Comparison of ENCODE assay signal across 34 cellular contexts in genomic region chr4:12595489-12595888, GRCh38.
"Had no signal": no experiment of that assay in that cellular context is flagged by ENCODE, and none has a peak within 500 bp of the region (broad histone marks: within the 10 kb centered on the region; RNA-seq: fewer than 3 reads in every experiment).

No MANE protein-coding gene starts in this region.

- DNase-seq: activated CD4-positive, alpha-beta memory T cell treated with anti-CD3 and anti-CD28 coated beads for 36 hours; activated CD4-positive, alpha-beta T cell treated with anti-CD3 and anti-CD28 coated beads for 4 hours; activated CD4-positive, alpha-beta T cell treated with anti-CD3 and anti-CD28 coated beads, Interleukin-2, amount 10 ng/mL, durations not matched to agents 24 days and 14 days; activated CD4-positive, alpha-beta T cell treated with anti-CD3 and anti-CD28 coated beads, Interleukin-2, amount 50 U/mL, for 1 hour; activated CD4-positive, alpha-beta T cell treated with anti-CD3 and anti-CD28 coated beads, Interleukin-2, amount 50 U/mL, for 4 hours; activated CD4-positive, CD25-positive, alpha-beta regulatory T cell; activated CD8-positive, alpha-beta memory T cell treated with anti-CD3 and anti-CD28 coated beads, Interleukin-2, amount 50 U/mL, for 4 hours; activated CD8-positive, alpha-beta T cell treated with anti-CD3 and anti-CD28 coated beads for 36 hours; activated effector memory CD4-positive, alpha-beta T cell treated with anti-CD3 and anti-CD28 coated beads, Interleukin-2, amount 50 U/mL, for 16 hours; activated gamma-delta T cell treated with Interleukin-2 at 50 U/mL for 16 hours; activated naive CD4-positive, alpha-beta T cell; activated naive CD4-positive, alpha-beta T cell treated with anti-CD3 and anti-CD28 coated beads for 36 hours; activated naive CD4-positive, alpha-beta T cell treated with anti-CD3 and anti-CD28 coated beads, Interleukin-2, amount 50 U/mL, for 16 hours; activated naive CD8-positive, alpha-beta T cell treated with anti-CD3 and anti-CD28 coated beads for 36 hours; activated T-cell treated with anti-CD3 and anti-CD28 coated beads for 4 hours; activated T-cell treated with anti-CD3 and anti-CD28 coated beads, Interleukin-2, amount 50 U/mL, for 1 hour; activated T-cell treated with anti-CD3 and anti-CD28 coated beads, Interleukin-2, amount 50 U/mL, for 4 hours; activated T-cell treated with anti-CD3 and anti-CD28 coated beads, Interleukin-2, amount 50 U/mL, for 72 hours; adrenal gland; amniotic stem cell; aorta; body of pancreas; brain microvascular endothelial cell; central memory CD4-positive, alpha-beta T cell; SW 1271; T-helper 1 cell; T-helper 2 cell; T-helper 9 cell had no signal

- H3K27me3 ChIP-seq: adrenal gland, body of pancreas, brain microvascular endothelial cell, breast epithelium had no signal

- H3K27ac ChIP-seq: adrenal gland, body of pancreas, brain microvascular endothelial cell, breast epithelium, VCaP had no signal

- ATAC-seq: activated CD4-positive, CD25-positive, alpha-beta regulatory T cell treated with anti-CD3 and anti-CD28 coated beads, Interleukin-2, amount 50 U/mL, for 24 hours; activated CD8-positive, alpha-beta T cell treated with anti-CD3 and anti-CD28 coated beads for 36 hours; activated naive CD4-positive, alpha-beta T cell treated with anti-CD3 and anti-CD28 coated beads, Interleukin-2, amount 50 U/mL, for 72 hours; activated T-cell treated with anti-CD3 and anti-CD28 coated beads, Interleukin-2, amount 50 U/mL, for 4 hours; activated T-cell treated with anti-CD3 and anti-CD28 coated beads, Interleukin-2, amount 50 U/mL, for 72 hours; activated T-helper 17 cell treated with anti-CD3 and anti-CD28 coated beads, Interleukin-2, amount 50 U/mL, for 72 hours; body of pancreas; WTC11 had no signal

- H3K36me3 ChIP-seq: adrenal gland, brain microvascular endothelial cell, breast epithelium had no signal

- H3K4me1 ChIP-seq: adrenal gland, body of pancreas, breast epithelium had no signal

- H3K9me3 ChIP-seq: adrenal gland, body of pancreas had no signal

- H3K4me3 ChIP-seq: adrenal gland, body of pancreas, breast epithelium had no signal
